ENCODE assay signal across 1 cellular context in genomic region chr18:26046419-26047077, GRCh38.
TF ChIP-seq lines count a peak whose summit lies in the region.

No MANE protein-coding gene starts in this region.

TF ChIP-seq in IMR-90, 13 proteins besides CTCF, POLR2A, EP300 and RAD21:
- peak; percentile 78 for TF ChIP-seq MAFK (IDR thresholded peaks at IDR 0.05; ENCODE audit: low read depth, low read length)
- TF ChIP-seq, protein P1, sequence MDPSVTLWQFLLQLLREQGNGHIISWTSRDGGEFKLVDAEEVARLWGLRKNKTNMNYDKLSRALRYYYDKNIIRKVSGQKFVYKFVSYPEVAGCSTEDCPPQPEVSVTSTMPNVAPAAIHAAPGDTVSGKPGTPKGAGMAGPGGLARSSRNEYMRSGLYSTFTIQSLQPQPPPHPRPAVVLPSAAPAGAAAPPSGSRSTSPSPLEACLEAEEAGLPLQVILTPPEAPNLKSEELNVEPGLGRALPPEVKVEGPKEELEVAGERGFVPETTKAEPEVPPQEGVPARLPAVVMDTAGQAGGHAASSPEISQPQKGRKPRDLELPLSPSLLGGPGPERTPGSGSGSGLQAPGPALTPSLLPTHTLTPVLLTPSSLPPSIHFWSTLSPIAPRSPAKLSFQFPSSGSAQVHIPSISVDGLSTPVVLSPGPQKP (IDR thresholded peaks at IDR 0.05; ENCODE audit: borderline replicate concordance, low read depth, low read length): no peak
